8 cellular contexts compared by ENCODE assay signal in genomic region chr5:139342423-139342723, GRCh38. TPM values are rescaled to one million over a fixed set of nuclear protein-coding genes. Genes with fewer than 3 reads are reported as not detected.
DNase-seq lines count a peak whose midpoint lies in the region; ATAC-seq, FAIRE-seq and TF ChIP-seq lines count a peak whose summit lies in the region.

No MANE protein-coding gene starts in this region.

- H3K4me3 ChIP-seq in iPS-20b (ENCODE audit: low read length) (peak overlapping the region; percentile 97), suprapubic skin (peak overlapping the region; percentile 98)

- peaks cover 28% of the 10 kb centered on the region for H3K4me1 Mint-ChIP-seq in activated T-helper 17 cell treated with anti-CD3 and anti-CD28 coated beads, Interleukin-2, amount 50 U/mL, for 72 hours

- H3K27ac ChIP-seq in iPS-20b (ENCODE audit: low read length) (peak overlapping the region; percentile 69), suprapubic skin (peak overlapping the region; percentile 100)

- under 1% methylated on average over 16 of the region's 16 CpGs for WGBS in suprapubic skin

- H3K9me3 Mint-ChIP-seq in activated T-helper 17 cell treated with anti-CD3 and anti-CD28 coated beads, Interleukin-2, amount 50 U/mL, for 72 hours: no peaks in the 10 kb centered on the region

- H3K27me3 Mint-ChIP-seq in activated T-helper 17 cell treated with anti-CD3 and anti-CD28 coated beads, Interleukin-2, amount 50 U/mL, for 72 hours: no peaks in the 10 kb centered on the region

- no peak for FAIRE-seq in GM18507 (lab: Jason Lieb, UNC)

- TF ChIP-seq EP300 in suprapubic skin (IDR thresholded peaks at IDR 0.05): no peak

- H3K27ac Mint-ChIP-seq in activated T-helper 17 cell treated with anti-CD3 and anti-CD28 coated beads, Interleukin-2, amount 50 U/mL, for 72 hours: peak overlapping the region; percentile 99

- no peak for TF ChIP-seq CTCF in suprapubic skin (IDR thresholded peaks at IDR 0.05)

- peaks cover 61% of the 10 kb centered on the region for H3K36me3 Mint-ChIP-seq in activated T-helper 17 cell treated with anti-CD3 and anti-CD28 coated beads, Interleukin-2, amount 50 U/mL, for 72 hours (ENCODE audit: low read depth)

- DNase-seq in GM18507 (ENCODE audit: extremely low spot score, insufficient read length, low read depth): peak; percentile 80
- DNase-seq in suprapubic skin (ENCODE audit: low spot score in 2 of 2): no peak
- DNase-seq in inferior parietal cortex (ENCODE audit: extremely low spot score): no peak
- no peak for DNase-seq in A172 (ENCODE audit: low spot score)
- DNase-seq in DMS79 (lab: John Stamatoyannopoulos, UW): no peak

- no peak for TF ChIP-seq POLR2A in suprapubic skin (IDR thresholded peaks at IDR 0.05)

- H3K27me3 ChIP-seq in iPS-20b (ENCODE audit: insufficient read depth, low read length) (no peaks in the 10 kb centered on the region), suprapubic skin (no peaks in the 10 kb centered on the region)

- peaks cover 28% of the 10 kb centered on the region for H3K36me3 ChIP-seq in iPS-20b (ENCODE audit: insufficient read depth, low read depth, low read length)
- H3K36me3 ChIP-seq in suprapubic skin: no peaks in the 10 kb centered on the region

- peaks cover 11% of the 10 kb centered on the region; the same call in 1 of the 2 replicates for H3K4me1 ChIP-seq in iPS-20b (ENCODE audit: insufficient read depth, low read length)
- H3K4me1 ChIP-seq in suprapubic skin: peaks cover 36% of the 10 kb centered on the region

- H3K9me3 ChIP-seq in iPS-20b (ENCODE audit: insufficient read depth, low read depth, low read length) (no peaks in the 10 kb centered on the region), suprapubic skin (no peaks in the 10 kb centered on the region)

- H3K4me3 Mint-ChIP-seq in activated T-helper 17 cell treated with anti-CD3 and anti-CD28 coated beads, Interleukin-2, amount 50 U/mL, for 72 hours: peak overlapping the region; percentile 100

- ATAC-seq in HG02943 (IDR thresholded peaks at IDR 0.05; ENCODE audit: low read depth, unreplicated experiment): peak; percentile 40
- ATAC-seq in activated T-helper 17 cell treated with anti-CD3 and anti-CD28 coated beads, Interleukin-2, amount 50 U/mL, for 72 hours (replicated peaks): no peak

- H3K9ac ChIP-seq in iPS-20b (ENCODE audit: low read depth, low read length): peak overlapping the region; percentile 99

RNA-seq across cellular contexts. Expression of gene PAIP2, which starts 0.7 kb away (rescaled TPM):
- total RNA-seq in activated T-helper 17 cell treated with anti-CD3 and anti-CD28 coated beads, Interleukin-2, amount 50 U/mL, for 72 hours: 100 to 1,000 TPM; 102 to 157 TPM
- 10 to 100 TPM; 50.3 to 71.0 (median 53.5) TPM for total RNA-seq in suprapubic skin
- total RNA-seq in A172 (2014; rRNA removed; shearing (Covaris generic)): 88.1 and 89.9 TPM in 2 replicates

RNA-seq across cellular contexts. Expression of gene SLC23A1, which starts 40.7 kb away (rescaled TPM):
- 1 to 10 TPM in 1 of 2 donors, under 1 TPM in 1; 0.95 to 1.6 TPM for total RNA-seq in activated T-helper 17 cell treated with anti-CD3 and anti-CD28 coated beads, Interleukin-2, amount 50 U/mL, for 72 hours
- 1 to 10 TPM in 3 of 4 donors, not detected in 1; 2.3 to 6.4 (median 3.0) TPM for total RNA-seq in suprapubic skin
- total RNA-seq in A172 (2014; rRNA removed; shearing (Covaris generic)): not detected in 2 replicates

RNA-seq across cellular contexts. Expression of gene MZB1, which starts 47.3 kb away (rescaled TPM):
- total RNA-seq in activated T-helper 17 cell treated with anti-CD3 and anti-CD28 coated beads, Interleukin-2, amount 50 U/mL, for 72 hours: 10 to 100 TPM; 39.9 to 55.2 TPM
- not detected for total RNA-seq in suprapubic skin
- total RNA-seq in A172 (2014; rRNA removed; shearing (Covaris generic)): not detected in 2 replicates

RNA-seq across cellular contexts. Expression of gene MATR3, which starts 48.8 kb away (rescaled TPM):
- 100 to 1,000 TPM; 184 to 204 TPM for total RNA-seq in activated T-helper 17 cell treated with anti-CD3 and anti-CD28 coated beads, Interleukin-2, amount 50 U/mL, for 72 hours
- 100 to 1,000 TPM; 115 to 192 (median 129) TPM for total RNA-seq in suprapubic skin
- 333 and 368 TPM in 2 replicates for total RNA-seq in A172 (2014; rRNA removed; shearing (Covaris generic))

RNA-seq across cellular contexts. Expression of gene PROB1, which starts 52.5 kb away (rescaled TPM):
- total RNA-seq in activated T-helper 17 cell treated with anti-CD3 and anti-CD28 coated beads, Interleukin-2, amount 50 U/mL, for 72 hours: 1 to 10 TPM; 4.7 to 6.4 TPM
- under 1 TPM; 0.08 to 0.44 (median 0.35) TPM for total RNA-seq in suprapubic skin
- total RNA-seq in A172 (2014; rRNA removed; shearing (Covaris generic)): 0.17 and 0.53 TPM in 2 replicates

Comparison
In these comparisons a context has a peak if more than half of its experiments do, and no peak if none do; other contexts are left out.
1. RNA of gene MZB1, which starts 47.3 kb away (total RNA-seq): 39.9 to 55.2 TPM in activated T-helper 17 cell treated with anti-CD3 and anti-CD28 coated beads, Interleukin-2, amount 50 U/mL, for 72 hours; not detected in suprapubic skin and not detected in A172; every median in the first group is over 10 times any median in the second.